In the genomic region with DNA sequence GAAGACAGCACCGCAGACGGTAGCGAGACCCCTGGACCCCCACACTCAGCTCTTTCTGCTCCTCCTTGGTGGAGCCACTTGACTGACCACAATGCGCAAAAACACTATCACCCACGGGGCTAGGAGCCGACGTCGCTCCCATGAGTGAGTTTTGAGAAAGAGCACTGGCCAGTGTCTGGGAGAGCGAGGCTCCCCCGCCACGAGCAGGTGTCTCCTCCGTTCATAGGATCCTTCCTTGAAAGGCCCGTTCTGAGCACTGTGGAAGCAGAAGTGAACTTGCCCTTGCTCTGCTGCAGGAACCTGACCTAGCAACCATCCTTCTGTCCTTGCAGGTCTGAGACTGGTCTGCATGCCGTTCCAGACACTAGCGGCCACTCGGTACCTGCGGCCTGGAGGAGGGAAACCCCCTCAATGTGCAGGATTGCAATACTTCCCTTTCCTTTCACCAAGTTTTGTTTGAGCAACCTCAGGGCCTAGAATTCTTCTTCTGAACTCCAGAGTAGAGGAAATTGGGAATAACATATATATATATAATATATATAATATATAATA, we compare ENCODE assay signal across 1 cellular context.
TF ChIP-seq lines count a peak whose summit lies in the region.

No MANE protein-coding gene starts in this region.

TF ChIP-seq in H1, 55 proteins besides CTCF, POLR2A, EP300 and RAD21 (continued from another document):
- TF ChIP-seq GTF2F1 (IDR thresholded peaks at IDR 0.05; ENCODE audit: borderline replicate concordance, low read depth, low read length) (no peak), BACH1 (IDR thresholded peaks at IDR 0.05; ENCODE audit: low read length) (no peak), SIN3A (conservative IDR thresholded peaks at IDR 0.05 in 1 of 2, IDR thresholded peaks at IDR 0.05 in 1 of 2; ENCODE audit: low read depth in 1 of 2, low read length in 2 of 2) (no peak), BCL11A (IDR thresholded peaks at IDR 0.05; ENCODE audit: low read depth in 2 of 2, low read length in 2 of 2) (no peak), JUN (IDR thresholded peaks at IDR 0.05; ENCODE audit: low read depth, low read length) (no peak), ASH2L (IDR thresholded peaks at IDR 0.05; ENCODE audit: low read length) (no peak), SRF (IDR thresholded peaks at IDR 0.05; ENCODE audit: low read depth, low read length) (no peak), NRF1 (IDR thresholded peaks at IDR 0.05; ENCODE audit: low read depth, low read length) (no peak)
- TF ChIP-seq, protein P1, sequence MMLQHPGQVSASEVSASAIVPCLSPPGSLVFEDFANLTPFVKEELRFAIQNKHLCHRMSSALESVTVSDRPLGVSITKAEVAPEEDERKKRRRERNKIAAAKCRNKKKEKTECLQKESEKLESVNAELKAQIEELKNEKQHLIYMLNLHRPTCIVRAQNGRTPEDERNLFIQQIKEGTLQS (IDR thresholded peaks at IDR 0.05; ENCODE audit: insufficient read depth, low read depth, low read length), result no peak
